ENCODE assay signal across 15 cellular contexts in the genomic region with DNA sequence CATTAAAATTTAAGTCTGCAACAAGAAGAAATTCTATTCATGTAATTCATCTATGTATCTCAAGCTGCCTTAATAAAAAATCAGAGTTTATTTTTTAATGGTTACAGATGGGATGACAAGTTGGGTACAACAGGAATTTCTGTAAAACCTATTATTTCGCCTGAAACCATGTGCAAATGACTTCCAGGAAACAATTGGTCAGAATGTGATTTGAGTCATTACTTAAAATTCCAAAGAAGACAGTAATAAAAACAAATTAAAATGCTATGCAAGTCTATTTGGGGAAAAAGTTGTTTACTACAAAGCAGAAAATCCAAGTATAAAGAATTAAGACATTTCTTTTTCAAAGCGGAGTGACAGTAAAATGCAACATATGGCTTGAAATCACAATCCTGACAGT. TPM values are rescaled to one million over a fixed set of nuclear protein-coding genes. Genes with fewer than 3 reads are reported as not detected.
"Had no signal": no experiment of that assay in that cellular context is flagged by ENCODE, and none has a peak within 500 bp of the region (broad histone marks: within the 10 kb centered on the region; RNA-seq: fewer than 3 reads in every experiment).

No MANE protein-coding gene starts in this region.

- H3K9me3 ChIP-seq: stomach, thoracic aorta, uterus had no signal

- H3K27me3 ChIP-seq: stomach, uterus had no signal

- DNase-seq: activated CD4-positive, alpha-beta T cell treated with anti-CD3 and anti-CD28 coated beads for 1 hour; activated CD4-positive, alpha-beta T cell treated with anti-CD3 and anti-CD28 coated beads, Interleukin-2, amount 50 U/mL, for 48 hours; activated CD8-positive, alpha-beta memory T cell treated with anti-CD3 and anti-CD28 coated beads, Interleukin-2, amount 10 ng/mL, durations not matched to agents 7 days and 5 days; activated effector memory CD4-positive, alpha-beta T cell treated with anti-CD3 and anti-CD28 coated beads, Interleukin-2, amount 50 U/mL, for 16 hours; activated T-cell treated with anti-CD3 and anti-CD28 coated beads, Interleukin-2, amount 50 U/mL, for 4 hours; amygdala; hippocampal formation; left cardiac atrium; naive thymus-derived CD4-positive, alpha-beta T cell; stomach; uterus had no signal

- H3K27ac ChIP-seq: parathyroid adenoma, stomach, thoracic aorta, uterus had no signal

- H3K4me1 ChIP-seq: parathyroid adenoma, stomach, uterus had no signal

- H3K4me3 ChIP-seq: skin epidermis, stomach, thoracic aorta, uterus had no signal

- H3K36me3 ChIP-seq: stomach, thoracic aorta, uterus had no signal

- ATAC-seq: activated CD8-positive, alpha-beta memory T cell treated with anti-CD3 and anti-CD28 coated beads, Interleukin-2, amount 10 ng/mL, durations not matched to agents 7 days and 5 days; activated naive CD4-positive, alpha-beta T cell treated with anti-CD3 and anti-CD28 coated beads, Interleukin-2, amount 50 U/mL, for 72 hours; activated T-cell treated with anti-CD3 and anti-CD28 coated beads, Interleukin-2, amount 50 U/mL, for 4 hours; left cardiac atrium; naive thymus-derived CD4-positive, alpha-beta T cell had no signal

RNA-seq across cellular contexts. Expression of a gene that starts 41.4 kb away (rescaled TPM):
- total RNA-seq: activated CD8-positive, alpha-beta memory T cell treated with anti-CD3 and anti-CD28 coated beads, Interleukin-2, amount 10 ng/mL, durations not matched to agents 7 days and 5 days; activated naive CD4-positive, alpha-beta T cell treated with anti-CD3 and anti-CD28 coated beads, Interleukin-2, amount 50 U/mL, for 72 hours had no signal
- polyA plus RNA-seq: naive thymus-derived CD4-positive, alpha-beta T cell had no signal
